Comparison of ENCODE assay signal across 1 cellular context in genomic region chr2:36556847-36557246, GRCh38.
TF ChIP-seq lines count a peak whose summit lies in the region.

No MANE protein-coding gene starts in this region.

TF ChIP-seq in SK-N-SH, 30 proteins besides CTCF, POLR2A, EP300 and RAD21 (continued from another document):
- TF ChIP-seq IRF3 (IDR thresholded peaks at IDR 0.05; ENCODE audit: low read depth, low read length) (no peak), FOXJ3 (CRISPR knock-in tag; IDR thresholded peaks at IDR 0.05) (no peak), CHD2 (IDR thresholded peaks at IDR 0.05; ENCODE audit: low read length, partially characterized antibody) (no peak), NFIC (IDR thresholded peaks at IDR 0.05; ENCODE audit: borderline replicate concordance) (peak; percentile 54), RFX5 (IDR thresholded peaks at IDR 0.05; ENCODE audit: low read length) (no peak), FOXM1 (IDR thresholded peaks at IDR 0.05; ENCODE audit: low read depth) (no peak), MAX (IDR thresholded peaks at IDR 0.05; ENCODE audit: low read depth) (no peak), MXI1 (IDR thresholded peaks at IDR 0.05; ENCODE audit: low read depth, low read length) (no peak), GATA2 (CRISPR knock-in tag; IDR thresholded peaks at IDR 0.05) (no peak), ELF1 (IDR thresholded peaks at IDR 0.05) (no peak), EZH2phosphoT487 (IDR thresholded peaks at IDR 0.05; ENCODE audit: borderline replicate concordance, low read depth) (no peak), POLR2AphosphoS5 (IDR thresholded peaks at IDR 0.05; ENCODE audit: low read depth, low read length) (peak; percentile 20; the same call in 1 of the 2 replicates), MEF2A (IDR thresholded peaks at IDR 0.05; ENCODE audit: borderline replicate concordance, low read depth) (no peak)
- TF ChIP-seq, protein P1, sequence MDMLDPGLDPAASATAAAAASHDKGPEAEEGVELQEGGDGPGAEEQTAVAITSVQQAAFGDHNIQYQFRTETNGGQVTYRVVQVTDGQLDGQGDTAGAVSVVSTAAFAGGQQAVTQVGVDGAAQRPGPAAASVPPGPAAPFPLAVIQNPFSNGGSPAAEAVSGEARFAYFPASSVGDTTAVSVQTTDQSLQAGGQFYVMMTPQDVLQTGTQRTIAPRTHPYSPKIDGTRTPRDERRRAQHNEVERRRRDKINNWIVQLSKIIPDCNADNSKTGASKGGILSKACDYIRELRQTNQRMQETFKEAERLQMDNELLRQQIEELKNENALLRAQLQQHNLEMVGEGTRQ (IDR thresholded peaks at IDR 0.05; ENCODE audit: borderline replicate concordance, low read depth, low read length) = no peak
